Comparison of ENCODE assay signal across 8 cellular contexts in the genomic region with DNA sequence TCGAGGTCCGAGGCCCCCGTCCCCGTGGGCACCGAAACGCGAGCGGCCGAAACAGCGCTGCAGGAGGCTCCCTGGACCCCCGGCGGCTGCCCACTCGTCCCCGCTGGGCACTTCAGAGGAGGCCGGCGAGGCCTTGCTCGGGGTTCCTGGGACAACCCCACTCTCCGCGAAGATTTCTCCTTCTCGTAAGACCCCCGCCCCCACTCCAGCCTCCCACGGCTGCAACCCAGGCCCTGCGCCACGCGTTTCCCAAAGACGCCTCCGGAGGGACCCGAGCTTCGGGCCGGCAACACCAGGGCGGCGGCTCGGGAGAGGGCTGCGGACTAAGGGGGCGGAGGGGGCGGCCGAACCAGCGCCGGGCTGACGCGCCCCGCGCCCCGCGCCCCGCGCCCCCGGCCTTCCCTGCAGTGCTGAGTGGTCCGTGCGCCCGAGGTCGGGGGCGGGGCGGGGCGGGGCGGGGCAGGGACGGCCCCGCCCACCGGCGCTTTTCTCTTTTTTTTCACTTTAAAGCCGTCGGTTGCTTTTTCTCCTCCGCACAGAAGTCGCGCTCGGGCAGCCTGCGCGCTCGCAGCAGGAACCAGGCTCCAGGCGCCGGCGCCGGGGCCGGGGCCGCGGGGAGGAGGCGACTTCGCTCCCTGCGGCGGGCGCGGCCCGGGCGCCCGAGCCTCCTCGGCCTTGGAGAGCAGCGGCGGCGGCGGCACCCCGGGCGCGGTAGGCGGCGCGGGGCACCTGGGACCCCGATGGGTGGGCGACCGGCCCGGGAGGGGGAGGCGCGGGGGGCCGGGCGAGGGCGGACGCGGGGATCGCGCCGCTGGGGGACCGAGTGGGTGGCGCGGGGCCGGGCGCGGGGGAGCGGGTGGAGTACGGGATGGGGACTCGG. TPM values are rescaled to one million over a fixed set of nuclear protein-coding genes. Genes with fewer than 3 reads are reported as not detected.
DNase-seq lines count a peak whose midpoint lies in the region; ATAC-seq and TF ChIP-seq lines count a peak whose summit lies in the region.

A gene (plus strand): TSS at position 534 of the 880 bp plus-strand sequence. CDS start 62,998 bp downstream, outside the sequence.

- peak; percentile 47 for DNase-seq in DMS79 (lab: John Stamatoyannopoulos, UW)
- DNase-seq in Panc1 (ENCODE audit: low read depth, low spot score): no peak
- peak; percentile 52 for DNase-seq in activated T-helper 9 cell treated with anti-CD3 and anti-CD28 coated beads, Interleukin-2, amount 50 U/mL, for 16 hours (ENCODE audit: low read depth)
- DNase-seq in fibroblast of pulmonary artery (ENCODE audit: low read depth): peak; percentile 83
- peak; percentile 35 for DNase-seq in natural killer cell

- H3K27ac ChIP-seq in Panc1 (ENCODE audit: low read length): peak within 1 kb of the TSS; percentile 80

- TF ChIP-seq CTCF in Panc1 (IDR thresholded peaks at IDR 0.05) (0 out of 2 replicates have a peak, but pooled peaks have one; percentile 8), fibroblast of pulmonary artery (IDR thresholded peaks at IDR 0.05; ENCODE audit: low read length, missing control alignments) (no peak), natural killer cell (IDR thresholded peaks at IDR 0.05) (no peak), subcutaneous adipose tissue (IDR thresholded peaks at IDR 0.05; ENCODE audit: low read depth) (no peak)

- H3K4me3 Mint-ChIP-seq in natural killer cell: peak within 1 kb of the TSS; percentile 72

- peaks cover 6% of the 10 kb centered on the region; the same call in 1 of the 2 replicates for H3K9me3 ChIP-seq in Panc1 (ENCODE audit: control insufficient read depth, insufficient read depth, low read depth, low read length)

- BruUV-seq in Panc1 (replicated peaks; lab: Mats Ljungman, UMichigan): no TSS peak

- H3K27me3 Mint-ChIP-seq in natural killer cell (ENCODE audit: low read depth in 2 of 2): peaks cover 8 to 20% of the 10 kb centered on the region in 2 donors

- H3K4me3 ChIP-seq in Panc1 (ENCODE audit: low read depth in 2 of 2, low read length in 2 of 2) (peak within 1 kb of the TSS; percentile 62 to 96), fibroblast of pulmonary artery (replicated peaks; ENCODE audit: low read depth, low read length) (peak within 1 kb of the TSS; percentile 99)

- no peaks in the 10 kb centered on the region for H3K27me3 ChIP-seq in Panc1 (ENCODE audit: control insufficient read depth, insufficient read depth, low read length)

- peaks cover 8% of the 10 kb centered on the region for H3K36me3 Mint-ChIP-seq in natural killer cell

- intact Hi-C loops in Panc1 (cut with micrococcal nuclease; ENCODE audit: unreplicated experiment): no loop called here
- intact Hi-C loops in natural killer cell (cut with micrococcal nuclease): no loop called here

- H3K4me1 Mint-ChIP-seq in natural killer cell: peaks cover 0 to 9% of the 10 kb centered on the region in 2 donors

- CTCF ChIA-PET in Panc1 (lab: Charles Lee): interaction anchor here (1.1 kb wide), 1 partner anchor 163 kb away, joined by 4 read pairs; no protein-coding TSS in a partner anchor

- no peaks in the 10 kb centered on the region; the same call in 1 of the 2 replicates for H3K36me3 ChIP-seq in Panc1 (ENCODE audit: control insufficient read depth, insufficient read depth, low read length)

- POLR2A ChIA-PET in Panc1 (lab: Charles Lee): interaction anchor here (0.6 kb wide), 3 partner anchors 47 to 166 kb away, joined by 3 to 4 read pairs (median 3); no protein-coding TSS in a partner anchor

- H3K27ac Mint-ChIP-seq in natural killer cell: peak within 1 kb of the TSS in 1 of 2 donors; percentile 14

- peaks cover 3% of the 10 kb centered on the region in 2 donors for H3K9me3 Mint-ChIP-seq in natural killer cell

- in situ Hi-C loops in Panc1 (cut with HindIII; ENCODE audit: low pct_unique_long_range_greater_than_20kb, low sequenced_read_pairs): no loop called here

- H3K4me1 ChIP-seq in Panc1 (ENCODE audit: control insufficient read depth, insufficient read depth, low read length): peaks cover 54% of the 10 kb centered on the region

- ATAC-seq in HG02885 (IDR thresholded peaks at IDR 0.05; ENCODE audit: poor library complexity, unreplicated experiment): peak; percentile 59
- peak; percentile 64 for ATAC-seq in Panc1
- peak; percentile 67 to 76 (median 70) for ATAC-seq in natural killer cell
- no peak for ATAC-seq in GM18867 (IDR thresholded peaks at IDR 0.05; ENCODE audit: unreplicated experiment)

RNA-seq across cellular contexts. Expression of the gene that starts here (rescaled TPM):
- total RNA-seq in Panc1 (2021; ENCODE audit: unreplicated experiment) (73.7 TPM), natural killer cell (1 to 10 TPM in 2 of 3 donors, under 1 TPM in 1; 0.82 to 3.0 (median 1.5) TPM), subcutaneous adipose tissue (10 to 100 TPM; 39.8 to 87.8 (median 53.6) TPM)
- 59.2 TPM for polyA plus RNA-seq in Panc1 (2012; ENCODE audit: insufficient read length)

Comparison
In these comparisons a context has a peak if more than half of its experiments do, and no peak if none do; other contexts are left out.
1. RNA of the gene that starts here (total RNA-seq): 73.7 TPM in Panc1 (single experiment) and 39.8 to 87.8 TPM in subcutaneous adipose tissue; 0.82 to 3.0 TPM in natural killer cell; every median in the first group is over 10 times any median in the second.